Comparison of ENCODE assay signal across 19 cellular contexts in the genomic region with DNA sequence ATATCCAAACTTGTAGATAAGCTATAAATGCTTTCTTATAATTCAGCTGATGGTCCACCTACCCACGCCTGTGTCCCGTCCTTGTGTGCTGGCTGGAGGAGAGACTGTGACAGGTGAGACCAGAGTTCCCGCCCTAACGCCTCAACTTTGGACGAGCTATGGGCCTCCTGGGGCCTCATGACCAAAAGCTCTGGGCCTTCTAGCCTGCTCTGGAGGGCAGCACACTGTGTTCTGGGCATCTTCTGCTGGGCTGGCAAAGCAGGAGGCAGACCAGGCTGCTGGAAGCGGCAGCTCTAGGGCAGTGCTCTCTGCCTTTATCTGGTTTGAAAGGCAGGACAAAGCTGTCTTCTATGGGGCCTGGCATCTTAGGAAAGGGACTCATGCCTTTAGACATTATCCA. TPM values are rescaled to one million over a fixed set of nuclear protein-coding genes. Genes with fewer than 3 reads are reported as not detected.
DNase-seq lines count a peak whose midpoint lies in the region; ATAC-seq, FAIRE-seq and TF ChIP-seq lines count a peak whose summit lies in the region.
"Had no signal": no experiment of that assay in that cellular context is flagged by ENCODE, and none has a peak within 500 bp of the region (broad histone marks: within the 10 kb centered on the region; RNA-seq: fewer than 3 reads in every experiment).

No MANE protein-coding gene starts in this region.

- TF ChIP-seq POLR2A in H54 (IDR thresholded peaks at IDR 0.05; ENCODE audit: low read depth, low read length) = no peak

- peak overlapping the region; percentile 80 for H3K18ac ChIP-seq in neuronal stem cell (ENCODE audit: low read length)

- H3K4me1 ChIP-seq in neuronal stem cell (ENCODE audit: control insufficient read depth in 2 of 2, insufficient read depth in 1 of 2, low read depth in 1 of 2, low read length in 2 of 2) = peaks cover 19 to 33% of the 10 kb centered on the region in 2 donors

- no peak overlapping the region for H2BK12ac ChIP-seq in neuronal stem cell (ENCODE audit: low read length)

- H3K27ac ChIP-seq in RWPE1 (peak overlapping the region; percentile 88), neuronal stem cell (replicated peaks; ENCODE audit: low read length) (peak overlapping the region; percentile 79)
- H3K27ac ChIP-seq: BLaER1 had no signal

- POLR2A ChIA-PET in RWPE1 (lab: Yijun Ruan, JAX; ENCODE audit: low non-redundant PET) = no interaction called here
- POLR2A ChIA-PET in activated CD4-positive, alpha-beta memory T cell treated with anti-CD3 and anti-CD28 coated beads for 36 hours (lab: Charles Lee) = no interaction called here

- CTCF ChIA-PET in RWPE1 (lab: Yijun Ruan, JAX) = no interaction called here
- CTCF ChIA-PET in activated CD4-positive, alpha-beta memory T cell treated with anti-CD3 and anti-CD28 coated beads for 36 hours (lab: Charles Lee) = no interaction called here

- H4K91ac ChIP-seq in neuronal stem cell (ENCODE audit: low read depth, low read length, poor library complexity) = no peak overlapping the region

- no CpG with 5 or more reads among the region's 6 CpGs for WGBS in neuronal stem cell (ENCODE audit: extremely low coverage in 2 of 2, insufficient read length in 2 of 2, insufficient replicate concordance in 1 of 2), 2 donors

- no peak overlapping the region for H3K23ac ChIP-seq in neuronal stem cell (ENCODE audit: low read depth, low read length, poor library complexity)

- no peaks in the 10 kb centered on the region for H3K9me3 Mint-ChIP-seq in stimulated activated effector memory CD8-positive, alpha-beta T cell treated with anti-CD3 and anti-CD28 coated beads, Interleukin-12 subunit alpha, Interleukin-12 subunit beta, amount 100 ng/mL, for 72 hours
- no peaks in the 10 kb centered on the region for H3K9me3 Mint-ChIP-seq in activated CD4-positive, alpha-beta memory T cell treated with anti-CD3 and anti-CD28 coated beads for 36 hours
- H3K9me3 Mint-ChIP-seq: CD4-positive, alpha-beta memory T cell; H9 had no signal

- H4K8ac ChIP-seq in neuronal stem cell (ENCODE audit: low read depth, low read length) = no peak overlapping the region

- no peak overlapping the region for H2BK5ac ChIP-seq in neuronal stem cell (ENCODE audit: low read length)

- no peak overlapping the region for H3K4me3 Mint-ChIP-seq in stimulated activated effector memory CD8-positive, alpha-beta T cell treated with anti-CD3 and anti-CD28 coated beads, Interleukin-12 subunit alpha, Interleukin-12 subunit beta, amount 100 ng/mL, for 72 hours
- no peak overlapping the region for H3K4me3 Mint-ChIP-seq in activated CD4-positive, alpha-beta memory T cell treated with anti-CD3 and anti-CD28 coated beads for 36 hours
- H3K4me3 Mint-ChIP-seq: CD4-positive, alpha-beta memory T cell; H9 had no signal

- H3K27me3 Mint-ChIP-seq in activated CD4-positive, alpha-beta memory T cell treated with anti-CD3 and anti-CD28 coated beads for 36 hours = peaks cover 3% of the 10 kb centered on the region

- H3K27ac Mint-ChIP-seq in stimulated activated effector memory CD8-positive, alpha-beta T cell treated with anti-CD3 and anti-CD28 coated beads, Interleukin-12 subunit alpha, Interleukin-12 subunit beta, amount 100 ng/mL, for 72 hours = no peak overlapping the region
- no peak overlapping the region for H3K27ac Mint-ChIP-seq in activated CD4-positive, alpha-beta memory T cell treated with anti-CD3 and anti-CD28 coated beads for 36 hours
- H3K27ac Mint-ChIP-seq: H9 had no signal

- intact Hi-C loops in activated CD4-positive, alpha-beta memory T cell treated with anti-CD3 and anti-CD28 coated beads for 36 hours (cut with micrococcal nuclease) = no loop called here

- no peak overlapping the region for H3K4ac ChIP-seq in neuronal stem cell (ENCODE audit: low read length)

- no peaks in the 10 kb centered on the region for H3K4me1 Mint-ChIP-seq in stimulated activated effector memory CD8-positive, alpha-beta T cell treated with anti-CD3 and anti-CD28 coated beads, Interleukin-12 subunit alpha, Interleukin-12 subunit beta, amount 100 ng/mL, for 72 hours
- no peaks in the 10 kb centered on the region for H3K4me1 Mint-ChIP-seq in activated CD4-positive, alpha-beta memory T cell treated with anti-CD3 and anti-CD28 coated beads for 36 hours (ENCODE audit: low read depth)
- H3K4me1 Mint-ChIP-seq: CD4-positive, alpha-beta memory T cell had no signal

- H3K4me2 ChIP-seq in neuronal stem cell (ENCODE audit: insufficient read depth, low read length, poor library complexity, severe bottlenecking) = no peak overlapping the region
- H3K4me2 ChIP-seq: BLaER1 had no signal

- ATAC-seq in stimulated activated effector memory CD8-positive, alpha-beta T cell treated with anti-CD3 and anti-CD28 coated beads, Interleukin-12 subunit alpha, Interleukin-12 subunit beta, amount 100 ng/mL, for 72 hours = no peak

- no peaks in the 10 kb centered on the region for H3K27me3 ChIP-seq in neuronal stem cell (ENCODE audit: control insufficient read depth in 3 of 3, insufficient read depth in 3 of 3, low read depth in 1 of 3, low read length in 3 of 3)
- H3K27me3 ChIP-seq: BLaER1 had no signal

- no peaks in the 10 kb centered on the region for H3K36me3 Mint-ChIP-seq in stimulated activated effector memory CD8-positive, alpha-beta T cell treated with anti-CD3 and anti-CD28 coated beads, Interleukin-12 subunit alpha, Interleukin-12 subunit beta, amount 100 ng/mL, for 72 hours
- no peaks in the 10 kb centered on the region for H3K36me3 Mint-ChIP-seq in activated CD4-positive, alpha-beta memory T cell treated with anti-CD3 and anti-CD28 coated beads for 36 hours
- H3K36me3 Mint-ChIP-seq: CD14-positive monocyte; CD4-positive, alpha-beta memory T cell had no signal

- H3K9me3 ChIP-seq in neuronal stem cell (replicated peaks in 1 of 2; ENCODE audit: control insufficient read depth in 2 of 2, insufficient read depth in 1 of 2, low read depth in 1 of 2, low read length in 2 of 2) = no peaks in the 10 kb centered on the region
- H3K9me3 ChIP-seq: BLaER1 had no signal

- H3K4me3 ChIP-seq in neuronal stem cell (ENCODE audit: low read length in 2 of 2) = no peak overlapping the region
- H3K4me3 ChIP-seq: BLaER1 had no signal

- no peak overlapping the region for H2BK15ac ChIP-seq in neuronal stem cell (ENCODE audit: low read length)

- no peaks in the 10 kb centered on the region for H3K36me3 ChIP-seq in neuronal stem cell (replicated peaks in 1 of 2; ENCODE audit: control insufficient read depth in 2 of 2, insufficient read depth in 2 of 2, low read length in 2 of 2)
- H3K36me3 ChIP-seq: BLaER1 had no signal

- no peak overlapping the region for H2BK120ac ChIP-seq in neuronal stem cell (ENCODE audit: low read depth, low read length)

- no peak overlapping the region for H2AFZ ChIP-seq in neuronal stem cell (ENCODE audit: low read length)

- H3K79me1 ChIP-seq in neuronal stem cell (ENCODE audit: low read depth, low read length) = no peaks in the 10 kb centered on the region

- TF ChIP-seq CTCF in RWPE1 (conservative IDR thresholded peaks at IDR 0.05; ENCODE audit: low read depth) = no peak

- H3K14ac ChIP-seq in neuronal stem cell (ENCODE audit: low read length) = no peak overlapping the region

- FAIRE-seq in HTR-8/SVneo (lab: Jason Lieb, UNC) (peak; percentile 62), H54 (lab: Jason Lieb, UNC) (no peak)
- FAIRE-seq: A204.1, GM12892, GM18507 had no signal

- H2AK5ac ChIP-seq in neuronal stem cell (ENCODE audit: low read depth, low read length) = peak overlapping the region; percentile 1

- no peak for DNase-seq in HTR-8/SVneo (ENCODE audit: insufficient read length, low spot score)
- DNase-seq in RWPE1 (ENCODE audit: low spot score) = no peak
- peak; percentile 47 for DNase-seq in medulla oblongata (ENCODE audit: extremely low spot score)
- no peak for DNase-seq in neuronal stem cell (ENCODE audit: low spot score)
- DNase-seq in stimulated activated effector memory CD8-positive, alpha-beta T cell treated with anti-CD3 and anti-CD28 coated beads, Interleukin-12 subunit alpha, Interleukin-12 subunit beta, amount 100 ng/mL, for 72 hours (ENCODE audit: low spot score in 2 of 2) = no peak
- no peak for DNase-seq in activated CD4-positive, alpha-beta memory T cell treated with anti-CD3 and anti-CD28 coated beads for 36 hours
- DNase-seq in H54 (ENCODE audit: insufficient read length, low spot score) = no peak
- DNase-seq: ACHN; CD4-positive, alpha-beta memory T cell; DMS153; DMS79; GDM1; GOT3; H9 had no signal

- no peak overlapping the region for H3K9ac ChIP-seq in neuronal stem cell (ENCODE audit: low read depth, low read length, poor library complexity)
- H3K9ac ChIP-seq: BLaER1 had no signal

RNA-seq across cellular contexts. Expression of gene PAX8, which starts 26.0 kb away (rescaled TPM):
- 10.1 TPM for polyA plus RNA-seq in neuronal stem cell (2013, experiment 1 of 2)
- polyA plus RNA-seq in neuronal stem cell (2013, experiment 2 of 2) = 11.5 TPM
- 1 to 10 TPM; 2.6 to 4.1 TPM for total RNA-seq in activated CD4-positive, alpha-beta memory T cell treated with anti-CD3 and anti-CD28 coated beads for 36 hours
- total RNA-seq: H9 had no signal
